Comparison of ENCODE assay signal across 7 cellular contexts in the genomic region with DNA sequence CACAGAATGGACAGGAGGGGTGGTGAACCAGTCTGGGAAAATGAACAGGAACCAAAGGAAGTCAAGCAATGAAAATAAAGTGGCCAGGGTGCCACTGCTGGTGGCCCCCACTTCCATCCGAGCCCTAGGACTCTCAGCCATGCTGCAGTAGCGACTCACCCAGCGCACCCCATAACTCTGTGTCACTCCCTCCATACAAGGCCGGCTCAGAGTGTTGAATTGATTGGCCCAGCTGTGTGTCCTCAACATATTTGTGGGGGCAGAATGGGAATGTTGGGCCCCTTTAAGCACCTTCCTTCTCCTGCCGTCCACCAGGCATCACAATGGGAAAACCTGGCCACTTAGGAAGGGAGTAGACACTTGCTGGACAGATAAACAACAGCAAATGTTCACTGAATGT.
"Had no signal": no experiment of that assay in that cellular context is flagged by ENCODE, and none has a peak within 500 bp of the region (broad histone marks: within the 10 kb centered on the region; RNA-seq: fewer than 3 reads in every experiment).

No MANE protein-coding gene starts in this region.

- H3K4me3 ChIP-seq: GM23338, HAP-1 had no signal

- H3K36me3 ChIP-seq: HAP-1 had no signal

- H2AFZ ChIP-seq: GM23338 had no signal

- H3K9me3 ChIP-seq: HAP-1 had no signal

- DNase-seq: H7, HFFc6, KBM-7 had no signal

- FAIRE-seq: HTR-8/SVneo had no signal

- H3K4me1 ChIP-seq: HAP-1 had no signal

- ATAC-seq: GM23338, HCT116 had no signal
